28 cellular contexts compared by ENCODE assay signal in the genomic region with DNA sequence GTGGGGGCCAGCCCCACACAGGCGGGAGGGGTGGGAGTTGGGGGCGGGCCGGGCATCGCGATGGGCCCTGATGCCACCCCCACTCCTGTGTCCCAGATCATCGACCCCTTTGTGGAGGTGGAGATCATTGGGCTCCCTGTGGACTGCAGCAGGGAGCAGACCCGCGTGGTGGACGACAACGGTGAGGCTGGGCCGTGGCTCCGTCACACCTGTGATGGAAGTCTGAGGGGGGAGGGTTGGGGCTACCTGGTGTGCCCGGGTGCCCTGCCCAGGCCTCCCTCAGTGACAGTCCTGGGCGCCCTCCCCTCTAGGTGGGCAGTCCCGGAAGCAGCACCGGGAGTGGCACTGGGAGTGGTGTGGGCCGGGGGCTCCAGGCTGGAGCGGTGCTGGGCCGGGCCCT. TPM values are rescaled to one million over a fixed set of nuclear protein-coding genes. Genes with fewer than 3 reads are reported as not detected.
"Had no signal": no experiment of that assay in that cellular context is flagged by ENCODE, and none has a peak within 500 bp of the region (broad histone marks: within the 10 kb centered on the region; RNA-seq: fewer than 3 reads in every experiment).

No MANE protein-coding gene starts in this region.

- H3K9me3 ChIP-seq: left ventricle myocardium inferior, ovary, prostate gland, spleen, stomach, testis, thyroid gland, transverse colon, upper lobe of left lung, vagina had no signal

- H3K27ac ChIP-seq: hepatocyte, left ventricle myocardium inferior, neural progenitor cell, ovary, prostate gland, skin epidermis, spleen, stomach, testis, thyroid gland, transverse colon, upper lobe of left lung, vagina had no signal

- H3K27me3 ChIP-seq: hepatocyte, neural progenitor cell, testis, thyroid gland, vagina had no signal

- DNase-seq: islet precursor cell; left ventricle myocardium inferior; mesendoderm; naive B cell; natural killer cell; nephron progenitor cell; ovary; retina; right cardiac atrium; spleen; stimulated activated CD4-positive, alpha-beta T cell treated with anti-CD3 and anti-CD28 coated beads, Interleukin-4, amount 100 ng/mL, for 24 hours; stimulated activated naive CD4-positive, alpha-beta T cell; stomach; testis; thyroid gland; transverse colon; upper lobe of left lung had no signal

- H3K4me1 ChIP-seq: left ventricle myocardium inferior, neural progenitor cell, testis, thyroid gland had no signal

- H3K27ac Mint-ChIP-seq: mesothelial cell of epicardium, nephron progenitor cell, neural progenitor cell had no signal

- H3K36me3 Mint-ChIP-seq: mesothelial cell of epicardium; naive B cell; natural killer cell; neural progenitor cell; stimulated activated effector memory CD8-positive, alpha-beta T cell treated with anti-CD3 and anti-CD28 coated beads, Interleukin-12 subunit alpha, Interleukin-12 subunit beta, amount 100 ng/mL, for 72 hours had no signal

- H3K4me3 ChIP-seq: hepatocyte, left ventricle myocardium inferior, lung, neural progenitor cell, ovary, prostate gland, skin epidermis, spleen, stomach, testis, thyroid gland, transverse colon, upper lobe of left lung, vagina had no signal

- H3K36me3 ChIP-seq: left ventricle myocardium inferior, neural progenitor cell, ovary, prostate gland, spleen, stomach, thyroid gland, transverse colon, upper lobe of left lung, vagina had no signal

- H3K4me3 Mint-ChIP-seq: mesothelial cell of epicardium; natural killer cell; nephron progenitor cell; neural progenitor cell; stimulated activated effector memory CD8-positive, alpha-beta T cell treated with anti-CD3 and anti-CD28 coated beads, Interleukin-12 subunit alpha, Interleukin-12 subunit beta, amount 100 ng/mL, for 72 hours had no signal

- ATAC-seq: right cardiac atrium; sciatic nerve; stimulated activated effector memory CD8-positive, alpha-beta T cell treated with anti-CD3 and anti-CD28 coated beads, Interleukin-12 subunit alpha, Interleukin-12 subunit beta, amount 100 ng/mL, for 72 hours had no signal

- H3K9me3 Mint-ChIP-seq: mesothelial cell of epicardium; naive B cell; natural killer cell; nephron progenitor cell; neural progenitor cell; stimulated activated effector memory CD8-positive, alpha-beta T cell treated with anti-CD3 and anti-CD28 coated beads, Interleukin-12 subunit alpha, Interleukin-12 subunit beta, amount 100 ng/mL, for 72 hours had no signal

- H3K27me3 Mint-ChIP-seq: naive B cell had no signal

RNA-seq across cellular contexts. Expression of a gene that starts 31.4 kb away (rescaled TPM):
- total RNA-seq: hepatocyte, mesothelial cell of epicardium, mononuclear cell, natural killer cell, omental fat pad, thyroid gland, vagina had no signal
